19 cellular contexts compared by ENCODE assay signal in genomic region chr6:124028117-124028516, GRCh38.
"Had no signal": no experiment of that assay in that cellular context is flagged by ENCODE, and none has a peak within 500 bp of the region (broad histone marks: within the 10 kb centered on the region; RNA-seq: fewer than 3 reads in every experiment).

No MANE protein-coding gene starts in this region.

- DNase-seq: activated CD4-positive, alpha-beta T cell treated with anti-CD3 and anti-CD28 coated beads, Interleukin-2, amount 50 U/mL, for 4 hours; activated CD4-positive, CD25-positive, alpha-beta regulatory T cell treated with anti-CD3 and anti-CD28 coated beads, Interleukin-2, amount 50 U/mL, for 72 hours; activated gamma-delta T cell; activated T-cell treated with anti-CD3 and anti-CD28 coated beads, Interleukin-2, amount 50 U/mL, for 72 hours; adrenal gland; effector CD8-positive, alpha-beta T cell; heart right ventricle; left lung; midbrain; occipital lobe; small intestine; stimulated activated CD4-positive, alpha-beta T cell treated with anti-CD3 and anti-CD28 coated beads, Interleukin-15, amount 100 ng/mL, for 24 hours; stimulated activated CD4-positive, alpha-beta T cell treated with anti-CD3 and anti-CD28 coated beads, Interleukin-2, amount 100 ng/mL, for 48 hours; stimulated activated naive CD8-positive, alpha-beta T cell treated with anti-CD3 and anti-CD28 coated beads, Interleukin-15, amount 100 ng/mL, for 72 hours; transverse colon; uterus had no signal

- H3K9me3 Mint-ChIP-seq: dendritic cell treated with granulocyte-macrophage colony-stimulating factor and Interleukin-4, amounts not matched to agents 40 ng/mL and 50 ng/mL, for 4 days had no signal

- H3K36me3 Mint-ChIP-seq: activated naive CD4-positive, alpha-beta T cell treated with anti-CD3 and anti-CD28 coated beads, Interleukin-2, amount 50 U/mL, for 72 hours had no signal

- H3K4me1 Mint-ChIP-seq: stimulated activated naive CD8-positive, alpha-beta T cell treated with anti-CD3 and anti-CD28 coated beads, Interleukin-15, amount 100 ng/mL, for 72 hours had no signal

- H3K4me3 Mint-ChIP-seq: activated T-cell treated with anti-CD3 and anti-CD28 coated beads, Interleukin-2, amount 50 U/mL, for 72 hours; dendritic cell treated with granulocyte-macrophage colony-stimulating factor and Interleukin-4, amounts not matched to agents 40 ng/mL and 50 ng/mL, for 4 days; stimulated activated naive CD8-positive, alpha-beta T cell treated with anti-CD3 and anti-CD28 coated beads, Interleukin-15, amount 100 ng/mL, for 72 hours had no signal

- H3K27me3 Mint-ChIP-seq: dendritic cell treated with granulocyte-macrophage colony-stimulating factor and Interleukin-4, amounts not matched to agents 40 ng/mL and 50 ng/mL, for 4 days; progenitor cell of endocrine pancreas; stimulated activated naive CD8-positive, alpha-beta T cell treated with anti-CD3 and anti-CD28 coated beads, Interleukin-15, amount 100 ng/mL, for 72 hours had no signal

- H3K27ac Mint-ChIP-seq: activated naive CD4-positive, alpha-beta T cell treated with anti-CD3 and anti-CD28 coated beads, Interleukin-2, amount 50 U/mL, for 72 hours; activated T-cell treated with anti-CD3 and anti-CD28 coated beads, Interleukin-2, amount 50 U/mL, for 72 hours; dendritic cell treated with granulocyte-macrophage colony-stimulating factor and Interleukin-4, amounts not matched to agents 40 ng/mL and 50 ng/mL, for 4 days; progenitor cell of endocrine pancreas; stimulated activated naive CD8-positive, alpha-beta T cell treated with anti-CD3 and anti-CD28 coated beads, Interleukin-15, amount 100 ng/mL, for 72 hours had no signal
